In the genomic region with DNA sequence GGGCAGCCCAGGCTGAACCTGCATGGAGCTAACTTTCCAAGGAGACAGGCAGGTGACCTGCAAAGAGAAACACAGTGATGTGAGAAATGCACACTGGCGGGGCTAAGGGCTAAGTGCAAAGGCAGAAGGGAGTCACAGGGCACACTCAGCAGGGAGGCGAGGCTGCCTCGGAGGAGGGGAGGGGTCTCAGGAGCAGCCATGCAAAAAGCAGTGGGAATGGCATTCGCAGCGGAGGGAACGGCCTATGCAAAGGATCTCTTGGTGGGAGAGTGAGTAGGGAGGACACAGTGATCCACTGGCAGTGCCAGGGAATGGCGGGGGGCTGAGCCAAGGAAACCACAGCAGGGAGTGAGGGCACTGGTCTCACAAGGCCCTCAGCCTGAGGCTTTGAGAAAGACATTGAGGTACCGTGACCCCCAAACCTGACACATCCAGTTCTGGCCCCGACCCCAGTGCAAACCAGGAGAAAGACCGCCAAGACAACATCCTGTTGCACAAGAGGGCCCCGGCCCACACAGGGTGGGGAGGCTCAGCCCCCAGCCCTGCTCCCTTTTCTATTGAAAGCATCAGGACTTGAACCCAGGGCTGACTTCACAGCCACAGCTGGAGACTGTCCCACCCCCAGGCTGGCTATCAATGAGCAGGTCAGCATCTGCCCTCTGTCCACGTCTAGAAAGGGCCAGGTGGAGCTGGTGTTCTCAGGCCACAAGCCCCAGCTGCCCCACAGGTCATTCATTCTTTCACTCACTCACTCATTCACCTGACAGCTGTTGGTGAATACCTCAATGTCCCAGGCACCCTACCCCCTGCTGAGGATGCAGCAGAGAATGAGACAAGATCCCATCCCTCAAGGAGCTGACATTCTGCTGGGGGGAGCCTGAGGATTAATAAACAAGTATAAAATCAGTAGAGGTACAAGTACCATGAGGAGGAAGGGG, we compare ENCODE assay signal across 1 cellular context.
TF ChIP-seq lines count a peak whose summit lies in the region.

No MANE protein-coding gene starts in this region.

TF ChIP-seq in GM12878, 131 proteins besides CTCF, POLR2A, EP300 and RAD21:
- TF ChIP-seq, protein P1, sequence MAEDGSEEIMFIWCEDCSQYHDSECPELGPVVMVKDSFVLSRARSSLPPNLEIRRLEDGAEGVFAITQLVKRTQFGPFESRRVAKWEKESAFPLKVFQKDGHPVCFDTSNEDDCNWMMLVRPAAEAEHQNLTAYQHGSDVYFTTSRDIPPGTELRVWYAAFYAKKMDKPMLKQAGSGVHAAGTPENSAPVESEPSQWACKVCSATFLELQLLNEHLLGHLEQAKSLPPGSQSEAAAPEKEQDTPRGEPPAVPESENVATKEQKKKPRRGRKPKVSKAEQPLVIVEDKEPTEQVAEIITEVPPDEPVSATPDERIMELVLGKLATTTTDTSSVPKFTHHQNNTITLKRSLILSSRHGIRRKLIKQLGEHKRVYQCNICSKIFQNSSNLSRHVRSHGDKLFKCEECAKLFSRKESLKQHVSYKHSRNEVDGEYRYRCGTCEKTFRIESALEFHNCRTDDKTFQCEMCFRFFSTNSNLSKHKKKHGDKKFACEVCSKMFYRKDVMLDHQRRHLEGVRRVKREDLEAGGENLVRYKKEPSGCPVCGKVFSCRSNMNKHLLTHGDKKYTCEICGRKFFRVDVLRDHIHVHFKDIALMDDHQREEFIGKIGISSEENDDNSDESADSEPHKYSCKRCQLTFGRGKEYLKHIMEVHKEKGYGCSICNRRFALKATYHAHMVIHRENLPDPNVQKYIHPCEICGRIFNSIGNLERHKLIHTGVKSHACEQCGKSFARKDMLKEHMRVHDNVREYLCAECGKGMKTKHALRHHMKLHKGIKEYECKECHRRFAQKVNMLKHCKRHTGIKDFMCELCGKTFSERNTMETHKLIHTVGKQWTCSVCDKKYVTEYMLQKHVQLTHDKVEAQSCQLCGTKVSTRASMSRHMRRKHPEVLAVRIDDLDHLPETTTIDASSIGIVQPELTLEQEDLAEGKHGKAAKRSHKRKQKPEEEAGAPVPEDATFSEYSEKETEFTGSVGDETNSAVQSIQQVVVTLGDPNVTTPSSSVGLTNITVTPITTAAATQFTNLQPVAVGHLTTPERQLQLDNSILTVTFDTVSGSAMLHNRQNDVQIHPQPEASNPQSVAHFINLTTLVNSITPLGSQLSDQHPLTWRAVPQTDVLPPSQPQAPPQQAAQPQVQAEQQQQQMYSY (CRISPR knock-in tag; IDR thresholded peaks at IDR 0.05): no peak
- 0 out of 2 replicates have a peak, but pooled peaks have one; percentile 61 for TF ChIP-seq ZNF24 (IDR thresholded peaks at IDR 0.05)
